In the genomic region with DNA sequence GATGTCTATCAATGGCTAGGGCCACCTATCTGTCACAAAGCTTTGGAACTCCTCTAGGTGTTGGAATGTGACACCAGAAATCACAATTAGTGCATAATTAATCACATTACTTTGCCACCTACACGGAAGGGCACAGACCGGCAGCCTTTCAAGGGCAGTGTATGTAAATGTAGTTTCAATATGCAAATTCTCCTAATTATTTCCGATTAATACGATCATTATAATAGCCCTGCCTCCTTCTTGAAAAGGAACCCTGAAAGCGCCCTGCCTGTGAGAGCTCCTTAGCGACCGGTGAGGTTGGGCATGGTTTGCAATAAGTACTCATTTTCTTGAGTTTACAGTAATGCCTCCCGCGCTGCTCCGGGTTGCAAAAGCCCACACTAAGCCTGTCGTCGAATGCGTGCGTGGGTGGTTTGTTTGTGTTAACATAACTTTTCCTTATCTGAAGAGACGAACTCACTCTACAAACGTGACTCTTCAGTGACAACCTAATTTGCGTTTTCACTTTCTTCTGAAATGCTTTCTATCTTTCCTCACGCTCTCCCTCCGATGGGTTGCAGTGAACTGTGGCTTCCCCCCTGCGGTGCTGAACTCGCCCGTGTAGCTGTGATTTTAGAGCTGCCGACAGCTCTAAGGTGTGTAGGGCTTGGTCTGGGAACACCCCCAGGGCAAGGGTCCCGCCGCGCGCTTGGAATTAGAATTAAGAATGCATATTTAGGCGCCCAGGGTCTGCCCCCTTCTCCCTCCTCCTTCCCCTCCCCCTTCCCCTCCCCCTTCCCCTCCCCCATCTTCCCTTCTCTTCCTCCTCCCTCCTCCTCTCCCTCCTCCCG, we compare ENCODE assay signal across 8 cellular contexts. TPM values are rescaled to one million over a fixed set of nuclear protein-coding genes. Genes with fewer than 3 reads are reported as not detected.
DNase-seq lines count a peak whose midpoint lies in the region; ATAC-seq, FAIRE-seq and TF ChIP-seq lines count a peak whose summit lies in the region.

No MANE protein-coding gene starts in this region.

- H3K27ac Mint-ChIP-seq in activated B cell treated with CpG ODN at 0.5 μM for 24 hours = no peak overlapping the region

- DNase-seq in NCI-H524 (lab: John Stamatoyannopoulos, UW) (peak; percentile 76 to 78), NCI-H524 treated with DMSO at 0.1 percent for 48 hours (lab: John Stamatoyannopoulos, UW) (no peak), NCI-H2196 treated with DMSO at 0.1 percent for 48 hours (lab: John Stamatoyannopoulos, UW; ENCODE audit: unreplicated experiment) (peak; percentile 62), activated B cell treated with CpG ODN at 0.5 μM for 24 hours (no peak), left colon (peak; percentile 62 to 78), urothelium cell line (ENCODE audit: low spot score) (no peak)
- peak; percentile 66 for DNase-seq in central memory CD4-positive, alpha-beta T cell
- DNase-seq in stimulated activated CD4-positive, alpha-beta T cell treated with anti-CD3 and anti-CD28 coated beads, Interleukin-1b, Interleukin-23, amount 100 ng/mL, for 4 hours (ENCODE audit: low read depth in 2 of 2) = peak; percentile 66 to 74

- TF ChIP-seq CTCF in activated B cell treated with CpG ODN at 0.5 μM for 24 hours (IDR thresholded peaks at IDR 0.05) = no peak

- H3K4me1 Mint-ChIP-seq in activated B cell treated with CpG ODN at 0.5 μM for 24 hours = peaks cover 54% of the 10 kb centered on the region

- H3K9me3 Mint-ChIP-seq in activated B cell treated with CpG ODN at 0.5 μM for 24 hours = no peaks in the 10 kb centered on the region

- peaks cover 57% of the 10 kb centered on the region for H3K27me3 Mint-ChIP-seq in activated B cell treated with CpG ODN at 0.5 μM for 24 hours

- H3K36me3 Mint-ChIP-seq in activated B cell treated with CpG ODN at 0.5 μM for 24 hours (ENCODE audit: low read depth) = no peaks in the 10 kb centered on the region

- CTCF ChIA-PET in activated B cell treated with CpG ODN at 0.5 μM for 24 hours (lab: Charles Lee) = interaction anchor here (0.8 to 1.8 kb wide), 4 partner anchors 156 to 1584 kb away, joined by 3 to 7 read pairs (median 4); no protein-coding TSS in a partner anchor

- peak overlapping the region; percentile 72 for H3K4me3 Mint-ChIP-seq in activated B cell treated with CpG ODN at 0.5 μM for 24 hours

- FAIRE-seq in urothelium cell line (lab: Jason Lieb, UNC) = no peak

- ATAC-seq in activated B cell treated with CpG ODN at 0.5 μM for 24 hours (ENCODE audit: low read depth) = no peak
- ATAC-seq in left colon = peak; percentile 5

- intact Hi-C loops in activated B cell treated with CpG ODN at 0.5 μM for 24 hours (cut with micrococcal nuclease) = loop anchor here (2.0 to 10.0 kb wide), 7 partner anchors 98 to 1009 kb away; no protein-coding TSS in a partner anchor
- intact Hi-C loops in left colon (cut with DNase I, micrococcal nuclease) = no loop called here

- POLR2A ChIA-PET in activated B cell treated with CpG ODN at 0.5 μM for 24 hours (lab: Charles Lee) = interaction anchor here (0.7 to 2.1 kb wide), 6 partner anchors 23 to 674 kb away, joined by 3 to 13 read pairs (median 4); no protein-coding TSS in a partner anchor

RNA-seq across cellular contexts. Expression of gene ID2, which starts 0.7 kb away (rescaled TPM):
- total RNA-seq in activated B cell treated with CpG ODN at 0.5 μM for 24 hours (6.4 and 8.1 TPM in 2 replicates), left colon (100 to 1,000 TPM; 145 to 183 TPM)

Comparison
In these comparisons a context has a peak if more than half of its experiments do, and no peak if none do; other contexts are left out.
1. DNase-seq: peak in NCI-H524 (2 of 2), NCI-H2196 treated with DMSO at 0.1 percent for 48 hours (single experiment), central memory CD4-positive, alpha-beta T cell (single experiment), left colon (2 of 2) and stimulated activated CD4-positive, alpha-beta T cell treated with anti-CD3 and anti-CD28 coated beads, Interleukin-1b, Interleukin-23, amount 100 ng/mL, for 4 hours (2 of 2); none in NCI-H524 treated with DMSO at 0.1 percent for 48 hours (single experiment), activated B cell treated with CpG ODN at 0.5 μM for 24 hours (single experiment) and urothelium cell line (single experiment).
2. RNA of gene ID2, which starts 0.7 kb away (total RNA-seq): 145 to 183 TPM in left colon; 6.4 to 8.1 TPM in activated B cell treated with CpG ODN at 0.5 μM for 24 hours; every median in the first group is over 10 times any median in the second.